Comparison of ENCODE assay signal across 1 cellular context in the genomic region with DNA sequence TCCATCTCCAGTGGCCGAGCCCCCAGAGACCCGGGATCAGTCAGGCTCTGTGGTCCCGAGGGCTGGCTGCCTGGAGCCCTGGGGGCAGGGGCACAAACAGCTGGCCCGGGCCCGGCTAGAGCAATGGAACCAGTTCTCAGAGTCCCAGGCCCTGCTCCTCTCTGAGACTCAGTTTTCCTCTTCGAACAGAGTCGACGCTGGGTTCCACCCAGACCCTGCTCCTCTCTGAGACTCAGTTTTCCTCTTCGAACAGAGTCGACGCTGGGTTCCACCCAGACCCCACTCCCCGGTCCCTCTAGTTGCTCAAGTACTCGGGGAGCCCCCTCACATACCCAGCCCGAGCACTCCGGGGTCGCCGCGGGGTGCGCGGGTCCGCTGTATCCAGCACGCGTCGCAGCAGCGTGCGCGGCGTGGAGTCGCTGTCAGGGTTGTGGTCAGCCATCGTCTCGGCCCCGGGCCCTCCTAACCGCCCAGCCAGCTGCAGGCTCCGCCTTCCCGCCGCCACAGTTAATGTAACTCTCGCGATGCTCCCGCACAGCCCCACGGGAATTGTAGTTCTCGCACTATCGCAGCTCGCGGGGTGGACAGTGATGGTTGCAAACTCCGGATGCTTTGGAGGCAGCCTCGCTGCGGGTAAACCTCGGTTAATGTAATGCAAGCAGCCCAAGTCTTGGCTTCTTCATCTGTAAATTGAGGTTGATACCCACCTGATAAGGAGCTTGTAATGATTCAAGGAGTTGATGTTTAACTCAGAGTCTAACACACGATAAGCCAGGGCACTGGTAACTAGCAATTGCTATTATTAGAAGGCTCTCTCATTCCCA.
A peak's percentile ranks its signal among the peaks of the same experiment; 100 is the strongest.
TF ChIP-seq lines count a peak whose summit lies in the region.

No MANE protein-coding gene starts in this region.

TF ChIP-seq in K562, 482 proteins besides CTCF, POLR2A, EP300 and RAD21 (continued from another document):
- no peak for TF ChIP-seq ZNF197 (CRISPR knock-in tag; IDR thresholded peaks at IDR 0.05; ENCODE audit: low read depth)
- TF ChIP-seq ZNF76 (CRISPR knock-in tag; IDR thresholded peaks at IDR 0.05; ENCODE audit: borderline replicate concordance) = no peak
- peak; percentile 62 for TF ChIP-seq BHLHE40 (IDR thresholded peaks at IDR 0.05; ENCODE audit: low read length)
- TF ChIP-seq, protein P1, sequence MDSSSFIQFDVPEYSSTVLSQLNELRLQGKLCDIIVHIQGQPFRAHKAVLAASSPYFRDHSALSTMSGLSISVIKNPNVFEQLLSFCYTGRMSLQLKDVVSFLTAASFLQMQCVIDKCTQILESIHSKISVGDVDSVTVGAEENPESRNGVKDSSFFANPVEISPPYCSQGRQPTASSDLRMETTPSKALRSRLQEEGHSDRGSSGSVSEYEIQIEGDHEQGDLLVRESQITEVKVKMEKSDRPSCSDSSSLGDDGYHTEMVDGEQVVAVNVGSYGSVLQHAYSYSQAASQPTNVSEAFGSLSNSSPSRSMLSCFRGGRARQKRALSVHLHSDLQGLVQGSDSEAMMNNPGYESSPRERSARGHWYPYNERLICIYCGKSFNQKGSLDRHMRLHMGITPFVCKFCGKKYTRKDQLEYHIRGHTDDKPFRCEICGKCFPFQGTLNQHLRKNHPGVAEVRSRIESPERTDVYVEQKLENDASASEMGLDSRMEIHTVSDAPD (CRISPR knock-in tag; IDR thresholded peaks at IDR 0.05) = no peak
- TF ChIP-seq PHF8 (IDR thresholded peaks at IDR 0.05; ENCODE audit: borderline replicate concordance, low read length) = peak; percentile 90; the same call in 1 of the 2 replicates
- TF ChIP-seq MXI1 (IDR thresholded peaks at IDR 0.05; ENCODE audit: low read depth, low read length) = no peak; the same call in 1 of the 2 replicates
- TF ChIP-seq, protein P2, sequence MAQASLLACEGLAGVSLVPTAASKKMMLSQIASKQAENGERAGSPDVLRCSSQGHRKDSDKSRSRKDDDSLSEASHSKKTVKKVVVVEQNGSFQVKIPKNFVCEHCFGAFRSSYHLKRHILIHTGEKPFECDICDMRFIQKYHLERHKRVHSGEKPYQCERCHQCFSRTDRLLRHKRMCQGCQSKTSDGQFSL (CRISPR knock-in tag; IDR thresholded peaks at IDR 0.05) = no peak
- TF ChIP-seq, protein P2 (tag; IDR thresholded peaks at IDR 0.05) = no peak
- TF ChIP-seq, protein P3, sequence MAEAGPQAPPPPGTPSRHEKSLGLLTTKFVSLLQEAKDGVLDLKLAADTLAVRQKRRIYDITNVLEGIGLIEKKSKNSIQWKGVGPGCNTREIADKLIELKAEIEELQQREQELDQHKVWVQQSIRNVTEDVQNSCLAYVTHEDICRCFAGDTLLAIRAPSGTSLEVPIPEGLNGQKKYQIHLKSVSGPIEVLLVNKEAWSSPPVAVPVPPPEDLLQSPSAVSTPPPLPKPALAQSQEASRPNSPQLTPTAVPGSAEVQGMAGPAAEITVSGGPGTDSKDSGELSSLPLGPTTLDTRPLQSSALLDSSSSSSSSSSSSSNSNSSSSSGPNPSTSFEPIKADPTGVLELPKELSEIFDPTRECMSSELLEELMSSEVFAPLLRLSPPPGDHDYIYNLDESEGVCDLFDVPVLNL (CRISPR knock-in tag; IDR thresholded peaks at IDR 0.05; ENCODE audit: low read depth) = peak; percentile 85
- TF ChIP-seq FOSL1 (tag; conservative IDR thresholded peaks at IDR 0.05) = no peak
- TF ChIP-seq CHD1 (IDR thresholded peaks at IDR 0.05; ENCODE audit: low read length) = no peak
- TF ChIP-seq, protein P4, sequence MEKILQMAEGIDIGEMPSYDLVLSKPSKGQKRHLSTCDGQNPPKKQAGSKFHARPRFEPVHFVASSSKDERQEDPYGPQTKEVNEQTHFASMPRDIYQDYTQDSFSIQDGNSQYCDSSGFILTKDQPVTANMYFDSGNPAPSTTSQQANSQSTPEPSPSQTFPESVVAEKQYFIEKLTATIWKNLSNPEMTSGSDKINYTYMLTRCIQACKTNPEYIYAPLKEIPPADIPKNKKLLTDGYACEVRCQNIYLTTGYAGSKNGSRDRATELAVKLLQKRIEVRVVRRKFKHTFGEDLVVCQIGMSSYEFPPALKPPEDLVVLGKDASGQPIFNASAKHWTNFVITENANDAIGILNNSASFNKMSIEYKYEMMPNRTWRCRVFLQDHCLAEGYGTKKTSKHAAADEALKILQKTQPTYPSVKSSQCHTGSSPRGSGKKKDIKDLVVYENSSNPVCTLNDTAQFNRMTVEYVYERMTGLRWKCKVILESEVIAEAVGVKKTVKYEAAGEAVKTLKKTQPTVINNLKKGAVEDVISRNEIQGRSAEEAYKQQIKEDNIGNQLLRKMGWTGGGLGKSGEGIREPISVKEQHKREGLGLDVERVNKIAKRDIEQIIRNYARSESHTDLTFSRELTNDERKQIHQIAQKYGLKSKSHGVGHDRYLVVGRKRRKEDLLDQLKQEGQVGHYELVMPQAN (IDR thresholded peaks at IDR 0.05; ENCODE audit: borderline replicate concordance) = peak; percentile 91
- TF ChIP-seq FIP1L1 (IDR thresholded peaks at IDR 0.05; ENCODE audit: low read depth, low read length, poor library complexity, severe bottlenecking) = no peak
- TF ChIP-seq SOX6 (IDR thresholded peaks at IDR 0.05) = no peak
- no peak; the same call in 1 of the 2 replicates for TF ChIP-seq HDAC2 (IDR thresholded peaks at IDR 0.05)
- TF ChIP-seq GTF2A2 (tag; IDR thresholded peaks at IDR 0.05) = no peak
- TF ChIP-seq NELFE (IDR thresholded peaks at IDR 0.05; ENCODE audit: insufficient read depth, insufficient read length) = no peak
- TF ChIP-seq, protein P5, sequence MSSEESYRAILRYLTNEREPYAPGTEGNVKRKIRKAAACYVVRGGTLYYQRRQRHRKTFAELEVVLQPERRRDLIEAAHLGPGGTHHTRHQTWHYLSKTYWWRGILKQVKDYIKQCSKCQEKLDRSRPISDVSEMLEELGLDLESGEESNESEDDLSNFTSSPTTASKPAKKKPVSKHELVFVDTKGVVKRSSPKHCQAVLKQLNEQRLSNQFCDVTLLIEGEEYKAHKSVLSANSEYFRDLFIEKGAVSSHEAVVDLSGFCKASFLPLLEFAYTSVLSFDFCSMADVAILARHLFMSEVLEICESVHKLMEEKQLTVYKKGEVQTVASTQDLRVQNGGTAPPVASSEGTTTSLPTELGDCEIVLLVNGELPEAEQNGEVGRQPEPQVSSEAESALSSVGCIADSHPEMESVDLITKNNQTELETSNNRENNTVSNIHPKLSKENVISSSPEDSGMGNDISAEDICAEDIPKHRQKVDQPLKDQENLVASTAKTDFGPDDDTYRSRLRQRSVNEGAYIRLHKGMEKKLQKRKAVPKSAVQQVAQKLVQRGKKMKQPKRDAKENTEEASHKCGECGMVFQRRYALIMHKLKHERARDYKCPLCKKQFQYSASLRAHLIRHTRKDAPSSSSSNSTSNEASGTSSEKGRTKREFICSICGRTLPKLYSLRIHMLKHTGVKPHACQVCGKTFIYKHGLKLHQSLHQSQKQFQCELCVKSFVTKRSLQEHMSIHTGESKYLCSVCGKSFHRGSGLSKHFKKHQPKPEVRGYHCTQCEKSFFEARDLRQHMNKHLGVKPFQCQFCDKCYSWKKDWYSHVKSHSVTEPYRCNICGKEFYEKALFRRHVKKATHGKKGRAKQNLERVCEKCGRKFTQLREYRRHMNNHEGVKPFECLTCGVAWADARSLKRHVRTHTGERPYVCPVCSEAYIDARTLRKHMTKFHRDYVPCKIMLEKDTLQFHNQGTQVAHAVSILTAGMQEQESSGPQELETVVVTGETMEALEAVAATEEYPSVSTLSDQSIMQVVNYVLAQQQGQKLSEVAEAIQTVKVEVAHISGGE (CRISPR knock-in tag; IDR thresholded peaks at IDR 0.05) = peak in 1 of 3 experiments; percentile 57; a peak in 1 of 6 replicates
- no peak; the same call in 1 of the 2 replicates for TF ChIP-seq GTF2E2 (tag; IDR thresholded peaks at IDR 0.05)
- peak; percentile 50; the same call in 1 of the 2 replicates for TF ChIP-seq MTA3 (IDR thresholded peaks at IDR 0.05; ENCODE audit: borderline replicate concordance)
- TF ChIP-seq ZNF707 (CRISPR knock-in tag; conservative IDR thresholded peaks at IDR 0.05) = no peak
- no peak for TF ChIP-seq ZNF24 (IDR thresholded peaks at IDR 0.05)
- TF ChIP-seq ARID1B (IDR thresholded peaks at IDR 0.05) = no peak
- peak; percentile 97 for TF ChIP-seq CBFB (CRISPR knock-in tag; IDR thresholded peaks at IDR 0.05)
- no peak for TF ChIP-seq OTX1 (CRISPR knock-in tag; IDR thresholded peaks at IDR 0.05)
- TF ChIP-seq JUND (IDR thresholded peaks at IDR 0.05; ENCODE audit: borderline replicate concordance, low read depth, low read length) = peak; percentile 55; the same call in 1 of the 2 replicates
- no peak; the same call in 2 of the 3 replicates for TF ChIP-seq JUND (tag; IDR thresholded peaks at IDR 0.05; ENCODE audit: borderline replicate concordance, low read depth, low read length)
- no peak for TF ChIP-seq FUS (optimal IDR thresholded peaks at IDR 0.05; ENCODE audit: low read depth, low read length)
- TF ChIP-seq, protein P6, sequence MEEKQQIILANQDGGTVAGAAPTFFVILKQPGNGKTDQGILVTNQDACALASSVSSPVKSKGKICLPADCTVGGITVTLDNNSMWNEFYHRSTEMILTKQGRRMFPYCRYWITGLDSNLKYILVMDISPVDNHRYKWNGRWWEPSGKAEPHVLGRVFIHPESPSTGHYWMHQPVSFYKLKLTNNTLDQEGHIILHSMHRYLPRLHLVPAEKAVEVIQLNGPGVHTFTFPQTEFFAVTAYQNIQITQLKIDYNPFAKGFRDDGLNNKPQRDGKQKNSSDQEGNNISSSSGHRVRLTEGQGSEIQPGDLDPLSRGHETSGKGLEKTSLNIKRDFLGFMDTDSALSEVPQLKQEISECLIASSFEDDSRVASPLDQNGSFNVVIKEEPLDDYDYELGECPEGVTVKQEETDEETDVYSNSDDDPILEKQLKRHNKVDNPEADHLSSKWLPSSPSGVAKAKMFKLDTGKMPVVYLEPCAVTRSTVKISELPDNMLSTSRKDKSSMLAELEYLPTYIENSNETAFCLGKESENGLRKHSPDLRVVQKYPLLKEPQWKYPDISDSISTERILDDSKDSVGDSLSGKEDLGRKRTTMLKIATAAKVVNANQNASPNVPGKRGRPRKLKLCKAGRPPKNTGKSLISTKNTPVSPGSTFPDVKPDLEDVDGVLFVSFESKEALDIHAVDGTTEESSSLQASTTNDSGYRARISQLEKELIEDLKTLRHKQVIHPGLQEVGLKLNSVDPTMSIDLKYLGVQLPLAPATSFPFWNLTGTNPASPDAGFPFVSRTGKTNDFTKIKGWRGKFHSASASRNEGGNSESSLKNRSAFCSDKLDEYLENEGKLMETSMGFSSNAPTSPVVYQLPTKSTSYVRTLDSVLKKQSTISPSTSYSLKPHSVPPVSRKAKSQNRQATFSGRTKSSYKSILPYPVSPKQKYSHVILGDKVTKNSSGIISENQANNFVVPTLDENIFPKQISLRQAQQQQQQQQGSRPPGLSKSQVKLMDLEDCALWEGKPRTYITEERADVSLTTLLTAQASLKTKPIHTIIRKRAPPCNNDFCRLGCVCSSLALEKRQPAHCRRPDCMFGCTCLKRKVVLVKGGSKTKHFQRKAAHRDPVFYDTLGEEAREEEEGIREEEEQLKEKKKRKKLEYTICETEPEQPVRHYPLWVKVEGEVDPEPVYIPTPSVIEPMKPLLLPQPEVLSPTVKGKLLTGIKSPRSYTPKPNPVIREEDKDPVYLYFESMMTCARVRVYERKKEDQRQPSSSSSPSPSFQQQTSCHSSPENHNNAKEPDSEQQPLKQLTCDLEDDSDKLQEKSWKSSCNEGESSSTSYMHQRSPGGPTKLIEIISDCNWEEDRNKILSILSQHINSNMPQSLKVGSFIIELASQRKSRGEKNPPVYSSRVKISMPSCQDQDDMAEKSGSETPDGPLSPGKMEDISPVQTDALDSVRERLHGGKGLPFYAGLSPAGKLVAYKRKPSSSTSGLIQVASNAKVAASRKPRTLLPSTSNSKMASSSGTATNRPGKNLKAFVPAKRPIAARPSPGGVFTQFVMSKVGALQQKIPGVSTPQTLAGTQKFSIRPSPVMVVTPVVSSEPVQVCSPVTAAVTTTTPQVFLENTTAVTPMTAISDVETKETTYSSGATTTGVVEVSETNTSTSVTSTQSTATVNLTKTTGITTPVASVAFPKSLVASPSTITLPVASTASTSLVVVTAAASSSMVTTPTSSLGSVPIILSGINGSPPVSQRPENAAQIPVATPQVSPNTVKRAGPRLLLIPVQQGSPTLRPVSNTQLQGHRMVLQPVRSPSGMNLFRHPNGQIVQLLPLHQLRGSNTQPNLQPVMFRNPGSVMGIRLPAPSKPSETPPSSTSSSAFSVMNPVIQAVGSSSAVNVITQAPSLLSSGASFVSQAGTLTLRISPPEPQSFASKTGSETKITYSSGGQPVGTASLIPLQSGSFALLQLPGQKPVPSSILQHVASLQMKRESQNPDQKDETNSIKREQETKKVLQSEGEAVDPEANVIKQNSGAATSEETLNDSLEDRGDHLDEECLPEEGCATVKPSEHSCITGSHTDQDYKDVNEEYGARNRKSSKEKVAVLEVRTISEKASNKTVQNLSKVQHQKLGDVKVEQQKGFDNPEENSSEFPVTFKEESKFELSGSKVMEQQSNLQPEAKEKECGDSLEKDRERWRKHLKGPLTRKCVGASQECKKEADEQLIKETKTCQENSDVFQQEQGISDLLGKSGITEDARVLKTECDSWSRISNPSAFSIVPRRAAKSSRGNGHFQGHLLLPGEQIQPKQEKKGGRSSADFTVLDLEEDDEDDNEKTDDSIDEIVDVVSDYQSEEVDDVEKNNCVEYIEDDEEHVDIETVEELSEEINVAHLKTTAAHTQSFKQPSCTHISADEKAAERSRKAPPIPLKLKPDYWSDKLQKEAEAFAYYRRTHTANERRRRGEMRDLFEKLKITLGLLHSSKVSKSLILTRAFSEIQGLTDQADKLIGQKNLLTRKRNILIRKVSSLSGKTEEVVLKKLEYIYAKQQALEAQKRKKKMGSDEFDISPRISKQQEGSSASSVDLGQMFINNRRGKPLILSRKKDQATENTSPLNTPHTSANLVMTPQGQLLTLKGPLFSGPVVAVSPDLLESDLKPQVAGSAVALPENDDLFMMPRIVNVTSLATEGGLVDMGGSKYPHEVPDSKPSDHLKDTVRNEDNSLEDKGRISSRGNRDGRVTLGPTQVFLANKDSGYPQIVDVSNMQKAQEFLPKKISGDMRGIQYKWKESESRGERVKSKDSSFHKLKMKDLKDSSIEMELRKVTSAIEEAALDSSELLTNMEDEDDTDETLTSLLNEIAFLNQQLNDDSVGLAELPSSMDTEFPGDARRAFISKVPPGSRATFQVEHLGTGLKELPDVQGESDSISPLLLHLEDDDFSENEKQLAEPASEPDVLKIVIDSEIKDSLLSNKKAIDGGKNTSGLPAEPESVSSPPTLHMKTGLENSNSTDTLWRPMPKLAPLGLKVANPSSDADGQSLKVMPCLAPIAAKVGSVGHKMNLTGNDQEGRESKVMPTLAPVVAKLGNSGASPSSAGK (IDR thresholded peaks at IDR 0.05) = peak; percentile 90
- TF ChIP-seq, protein P7, sequence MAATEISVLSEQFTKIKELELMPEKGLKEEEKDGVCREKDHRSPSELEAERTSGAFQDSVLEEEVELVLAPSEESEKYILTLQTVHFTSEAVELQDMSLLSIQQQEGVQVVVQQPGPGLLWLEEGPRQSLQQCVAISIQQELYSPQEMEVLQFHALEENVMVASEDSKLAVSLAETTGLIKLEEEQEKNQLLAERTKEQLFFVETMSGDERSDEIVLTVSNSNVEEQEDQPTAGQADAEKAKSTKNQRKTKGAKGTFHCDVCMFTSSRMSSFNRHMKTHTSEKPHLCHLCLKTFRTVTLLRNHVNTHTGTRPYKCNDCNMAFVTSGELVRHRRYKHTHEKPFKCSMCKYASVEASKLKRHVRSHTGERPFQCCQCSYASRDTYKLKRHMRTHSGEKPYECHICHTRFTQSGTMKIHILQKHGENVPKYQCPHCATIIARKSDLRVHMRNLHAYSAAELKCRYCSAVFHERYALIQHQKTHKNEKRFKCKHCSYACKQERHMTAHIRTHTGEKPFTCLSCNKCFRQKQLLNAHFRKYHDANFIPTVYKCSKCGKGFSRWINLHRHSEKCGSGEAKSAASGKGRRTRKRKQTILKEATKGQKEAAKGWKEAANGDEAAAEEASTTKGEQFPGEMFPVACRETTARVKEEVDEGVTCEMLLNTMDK (IDR thresholded peaks at IDR 0.05; ENCODE audit: borderline replicate concordance, insufficient read depth, low read depth, low read length, poor library complexity, severe bottlenecking) = no peak
TF ChIP-seq in K562: peak in this region for 104.
